12 cellular contexts compared by ENCODE assay signal in genomic region chr18:56233595-56233994, GRCh38.
DNase-seq lines count a peak whose midpoint lies in the region; ATAC-seq, FAIRE-seq and TF ChIP-seq lines count a peak whose summit lies in the region.
"Had no signal": no experiment of that assay in that cellular context is flagged by ENCODE, and none has a peak within 500 bp of the region (broad histone marks: within the 10 kb centered on the region; RNA-seq: fewer than 3 reads in every experiment).

No MANE protein-coding gene starts in this region.

- H3K4me1 ChIP-seq in osteoblast (ENCODE audit: insufficient read depth, low read length) (peaks cover 11% of the 10 kb centered on the region), lower lobe of right lung (no peaks in the 10 kb centered on the region)

- FAIRE-seq in RCC 7860 (lab: Jason Lieb, UNC): peak; percentile 62

- H3K27ac Mint-ChIP-seq in activated T-cell treated with anti-CD3 and anti-CD28 coated beads, Interleukin-2, amount 50 U/mL, for 24 hours: no peak overlapping the region

- TF ChIP-seq CTCF in AG10803 (conservative IDR thresholded peaks at IDR 0.05; ENCODE audit: low read length) (no peak), epithelial cell of proximal tubule (conservative IDR thresholded peaks at IDR 0.05; ENCODE audit: low read depth, low read length) (no peak), osteoblast (IDR thresholded peaks at IDR 0.05; ENCODE audit: extremely low read depth, low read depth, low read length) (no peak), lower lobe of right lung (IDR thresholded peaks at IDR 0.05) (no peak)

- no peaks in the 10 kb centered on the region for H4K20me1 ChIP-seq in osteoblast (ENCODE audit: insufficient read depth, low read length)

- no peak overlapping the region for H2AFZ ChIP-seq in osteoblast (ENCODE audit: low read length)

- H3K36me3 ChIP-seq in osteoblast (ENCODE audit: insufficient read depth, low read length): no peaks in the 10 kb centered on the region
- H3K36me3 ChIP-seq in lower lobe of right lung: no peaks in the 10 kb centered on the region

- H3K27ac ChIP-seq in osteoblast (ENCODE audit: low read depth, low read length) (peak overlapping the region; percentile 70), lower lobe of right lung (no peak overlapping the region)

- H3K27me3 Mint-ChIP-seq in activated T-cell treated with anti-CD3 and anti-CD28 coated beads, Interleukin-2, amount 50 U/mL, for 24 hours: peaks cover 4% of the 10 kb centered on the region

- H3K9me3 ChIP-seq in osteoblast (ENCODE audit: low read depth, low read length) (no peaks in the 10 kb centered on the region), lower lobe of right lung (no peaks in the 10 kb centered on the region)

- peaks cover 8% of the 10 kb centered on the region for H3K9me3 Mint-ChIP-seq in activated T-cell treated with anti-CD3 and anti-CD28 coated beads, Interleukin-2, amount 50 U/mL, for 24 hours

- H3K4me1 Mint-ChIP-seq in activated T-cell treated with anti-CD3 and anti-CD28 coated beads, Interleukin-2, amount 50 U/mL, for 24 hours (ENCODE audit: low read depth): no peaks in the 10 kb centered on the region

- H3K4me3 Mint-ChIP-seq in activated T-cell treated with anti-CD3 and anti-CD28 coated beads, Interleukin-2, amount 50 U/mL, for 24 hours: no peak overlapping the region

- intact Hi-C loops in lower lobe of right lung (cut with DNase I): no loop called here

- no peak for ATAC-seq in GM21367 (IDR thresholded peaks at IDR 0.05; ENCODE audit: unreplicated experiment)
- no peak for ATAC-seq in lower lobe of right lung

- H3K27me3 ChIP-seq in osteoblast (ENCODE audit: insufficient read depth, low read length) (no peaks in the 10 kb centered on the region), lower lobe of right lung (ENCODE audit: low read depth) (no peaks in the 10 kb centered on the region)

- H3K4me3 ChIP-seq in AG10803 (ENCODE audit: low read length): no peak overlapping the region
- no peak overlapping the region for H3K4me3 ChIP-seq in epithelial cell of proximal tubule (ENCODE audit: low read depth, low read length)
- no peak overlapping the region for H3K4me3 ChIP-seq in osteoblast (ENCODE audit: insufficient read depth, low read length)
- H3K4me3 ChIP-seq in lower lobe of right lung: no peak overlapping the region

- DNase-seq in AG10803 (ENCODE audit: low read depth) (peak; percentile 88), RCC 7860 (ENCODE audit: low spot score) (peak; percentile 40), epithelial cell of proximal tubule (ENCODE audit: low read depth) (peak; percentile 7), osteoblast (ENCODE audit: insufficient read length, low spot score, missing footprints) (peak; percentile 78), cerebellar nuclear complex (lab: John Stamatoyannopoulos, UW) (no peak), lower lobe of right lung (no peak)
- DNase-seq in activated T-cell treated with anti-CD3 and anti-CD28 coated beads, Interleukin-2, amount 50 U/mL, for 24 hours: no peak
- DNase-seq: activated CD4-positive, alpha-beta T cell treated with anti-CD3 and anti-CD28 coated beads, Interleukin-2, amount 50 U/mL, for 1 hour; activated naive CD4-positive, alpha-beta T cell treated with anti-CD3 and anti-CD28 coated beads, Interleukin-2, amount 50 U/mL, for 16 hours; NCI-H2107; stimulated activated naive CD4-positive, alpha-beta T cell treated with Interleukin-2 at 50 U/mL for 16 hours had no signal

- no peaks in the 10 kb centered on the region for H3K36me3 Mint-ChIP-seq in activated T-cell treated with anti-CD3 and anti-CD28 coated beads, Interleukin-2, amount 50 U/mL, for 24 hours (ENCODE audit: low read depth)

- H3K79me2 ChIP-seq in osteoblast (ENCODE audit: insufficient read depth, low read length): no peaks in the 10 kb centered on the region

- no peak overlapping the region for H3K4me2 ChIP-seq in osteoblast (ENCODE audit: insufficient read depth, low read length)

Comparison
In these comparisons a context has a peak if more than half of its experiments do, and no peak if none do; other contexts are left out.
1. DNase-seq: peak in AG10803 (single experiment), RCC 7860 (single experiment), epithelial cell of proximal tubule (single experiment) and osteoblast (single experiment); none in cerebellar nuclear complex (0 of 2), activated T-cell treated with anti-CD3 and anti-CD28 coated beads, Interleukin-2, amount 50 U/mL, for 24 hours (single experiment) and lower lobe of right lung (single experiment).